In the genomic region with DNA sequence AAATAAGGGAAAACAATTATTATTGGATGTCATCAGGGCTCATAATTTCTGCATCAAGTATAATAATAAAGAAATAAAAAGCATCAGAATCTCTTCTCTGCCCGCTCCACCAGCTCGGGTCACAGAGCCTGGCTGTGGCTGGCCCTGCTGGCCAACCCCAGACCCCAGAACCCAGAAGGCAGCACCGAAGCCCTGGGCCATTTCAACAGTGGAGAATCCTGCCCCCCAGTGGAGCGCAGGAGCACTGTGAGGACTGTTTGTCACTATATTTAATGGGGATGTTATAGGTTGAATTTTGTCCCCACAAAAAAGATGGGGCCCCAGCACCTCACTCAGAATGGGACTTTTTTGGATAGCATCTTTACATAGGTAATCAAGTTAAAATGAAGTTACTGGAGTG, we compare ENCODE assay signal across 8 cellular contexts. TPM values are rescaled to one million over a fixed set of nuclear protein-coding genes. Genes with fewer than 3 reads are reported as not detected.
DNase-seq lines count a peak whose midpoint lies in the region; ATAC-seq, FAIRE-seq and TF ChIP-seq lines count a peak whose summit lies in the region.

No MANE protein-coding gene starts in this region.

- H3K36me3 Mint-ChIP-seq in activated naive CD4-positive, alpha-beta T cell treated with anti-CD3 and anti-CD28 coated beads, Interleukin-2, amount 10 ng/mL, durations not matched to agents 7 days and 5 days = peaks cover 20% of the 10 kb centered on the region

- no peak for ATAC-seq in stimulated activated naive CD8-positive, alpha-beta T cell treated with anti-CD3 and anti-CD28 coated beads, Interleukin-15, amount 100 ng/mL, for 72 hours

- H4K91ac ChIP-seq in neuronal stem cell (ENCODE audit: low read depth, low read length, poor library complexity) = no peak overlapping the region

- no peak overlapping the region for H3K18ac ChIP-seq in neuronal stem cell (ENCODE audit: low read length)

- POLR2A ChIA-PET in PC-9 (lab: Charles Lee; ENCODE audit: unreplicated experiment) = interaction anchor here (0.6 kb wide), 2 partner anchors 26 to 59 kb away, joined by 4 to 6 read pairs; no protein-coding TSS in a partner anchor

- no peak overlapping the region for H3K27ac ChIP-seq in PC-9
- H3K27ac ChIP-seq in neuronal stem cell (replicated peaks; ENCODE audit: low read length) = peak overlapping the region; percentile 92

- no peaks in the 10 kb centered on the region for H3K79me1 ChIP-seq in neuronal stem cell (ENCODE audit: low read depth, low read length)

- no peaks in the 10 kb centered on the region for H4K20me1 ChIP-seq in PC-9 (ENCODE audit: insufficient read depth)

- H3K14ac ChIP-seq in neuronal stem cell (ENCODE audit: low read length) = no peak overlapping the region

- no peaks in the 10 kb centered on the region for H3K9me3 Mint-ChIP-seq in activated naive CD4-positive, alpha-beta T cell treated with anti-CD3 and anti-CD28 coated beads, Interleukin-2, amount 10 ng/mL, durations not matched to agents 7 days and 5 days
- no peaks in the 10 kb centered on the region for H3K9me3 Mint-ChIP-seq in stimulated activated naive CD8-positive, alpha-beta T cell treated with anti-CD3 and anti-CD28 coated beads, Interleukin-15, amount 100 ng/mL, for 72 hours

- H3K27ac Mint-ChIP-seq in activated naive CD4-positive, alpha-beta T cell treated with anti-CD3 and anti-CD28 coated beads, Interleukin-2, amount 10 ng/mL, durations not matched to agents 7 days and 5 days = no peak overlapping the region
- no peak overlapping the region for H3K27ac Mint-ChIP-seq in stimulated activated naive CD8-positive, alpha-beta T cell treated with anti-CD3 and anti-CD28 coated beads, Interleukin-15, amount 100 ng/mL, for 72 hours

- no peaks in the 10 kb centered on the region for H3K9me2 ChIP-seq in PC-9 (ENCODE audit: insufficient read depth)

- no TSS peak for BruUV-seq in PC-9 (replicated peaks; lab: Mats Ljungman, UMichigan)

- WGBS in neuronal stem cell (ENCODE audit: extremely low coverage in 2 of 2, insufficient read length in 2 of 2, insufficient replicate concordance in 1 of 2), 2 donors = no CpG with 5 or more reads among the region's 4 CpGs

- H3K4ac ChIP-seq in neuronal stem cell (ENCODE audit: low read length) = no peak overlapping the region

- H3K36me3 ChIP-seq in PC-9 (ENCODE audit: low read depth) (peaks cover 9% of the 10 kb centered on the region; the same call in 1 of the 2 replicates), neuronal stem cell (replicated peaks in 1 of 2; ENCODE audit: control insufficient read depth in 2 of 2, insufficient read depth in 2 of 2, low read length in 2 of 2) (peaks cover 0 to 37% of the 10 kb centered on the region in 2 donors)

- H3K4me1 ChIP-seq in PC-9 (replicated peaks; ENCODE audit: insufficient read depth) = no peaks in the 10 kb centered on the region; the same call in 1 of the 2 replicates
- peaks cover 2 to 9% of the 10 kb centered on the region in 2 donors for H3K4me1 ChIP-seq in neuronal stem cell (ENCODE audit: control insufficient read depth in 2 of 2, insufficient read depth in 1 of 2, low read depth in 1 of 2, low read length in 2 of 2)

- H3K27me3 Mint-ChIP-seq in activated naive CD4-positive, alpha-beta T cell treated with anti-CD3 and anti-CD28 coated beads, Interleukin-2, amount 10 ng/mL, durations not matched to agents 7 days and 5 days = no peaks in the 10 kb centered on the region
- H3K27me3 Mint-ChIP-seq in stimulated activated naive CD8-positive, alpha-beta T cell treated with anti-CD3 and anti-CD28 coated beads, Interleukin-15, amount 100 ng/mL, for 72 hours = no peaks in the 10 kb centered on the region

- no peaks in the 10 kb centered on the region for H3K79me2 ChIP-seq in PC-9 (ENCODE audit: low read depth)

- peak; percentile 21 for TF ChIP-seq CTCF in GM10266 (IDR thresholded peaks at IDR 0.05; ENCODE audit: control insufficient read depth, insufficient read depth, low read depth, missing control alignments)
- TF ChIP-seq CTCF in PC-9 (conservative IDR thresholded peaks at IDR 0.05) = peak; percentile 53; the same call in 1 of the 2 replicates
- peak; percentile 59 for TF ChIP-seq CTCF in epithelial cell of proximal tubule (conservative IDR thresholded peaks at IDR 0.05; ENCODE audit: low read depth, low read length)

- H2AK5ac ChIP-seq in neuronal stem cell (ENCODE audit: low read depth, low read length) = no peak overlapping the region

- H3F3A ChIP-seq in PC-9 (ENCODE audit: insufficient read depth, low read depth) = peaks cover 11% of the 10 kb centered on the region; the same call in 1 of the 2 replicates

- H3K27me3 ChIP-seq in PC-9 (ENCODE audit: insufficient read depth, low read depth) = no peaks in the 10 kb centered on the region
- H3K27me3 ChIP-seq in neuronal stem cell (ENCODE audit: control insufficient read depth in 3 of 3, insufficient read depth in 3 of 3, low read depth in 1 of 3, low read length in 3 of 3) = no peaks in the 10 kb centered on the region

- intact Hi-C loops in PC-9 (cut with micrococcal nuclease; ENCODE audit: unreplicated experiment) = loop anchor here (1.0 to 2.0 kb wide), 2 partner anchors 11 to 22 kb away; no protein-coding TSS in a partner anchor

- H3K9me3 ChIP-seq in PC-9 (ENCODE audit: insufficient read depth, low read depth) (peaks cover 4% of the 10 kb centered on the region; the same call in 1 of the 2 replicates), neuronal stem cell (replicated peaks in 1 of 2; ENCODE audit: control insufficient read depth in 2 of 2, insufficient read depth in 1 of 2, low read depth in 1 of 2, low read length in 2 of 2) (peaks cover 2 to 10% of the 10 kb centered on the region in 2 donors)

- no peak overlapping the region for H2BK5ac ChIP-seq in neuronal stem cell (ENCODE audit: low read length)

- no peak overlapping the region for H2BK15ac ChIP-seq in neuronal stem cell (ENCODE audit: low read length)

- H2BK12ac ChIP-seq in neuronal stem cell (ENCODE audit: low read length) = no peak overlapping the region

- no peak for FAIRE-seq in frontal cortex (lab: Jason Lieb, UNC)

- H2BK120ac ChIP-seq in neuronal stem cell (ENCODE audit: low read depth, low read length) = no peak overlapping the region

- no peak overlapping the region for H3K4me2 ChIP-seq in PC-9
- H3K4me2 ChIP-seq in neuronal stem cell (ENCODE audit: insufficient read depth, low read length, poor library complexity, severe bottlenecking) = peak overlapping the region; percentile 44

- H3K4me3 ChIP-seq in PC-9 (no peak overlapping the region), epithelial cell of proximal tubule (ENCODE audit: low read depth, low read length) (no peak overlapping the region), neuronal stem cell (ENCODE audit: low read length in 2 of 2) (no peak overlapping the region)

- no peak overlapping the region for H4K8ac ChIP-seq in neuronal stem cell (ENCODE audit: low read depth, low read length)

- DNase-seq in GM10266 (ENCODE audit: extremely low spot score) (no peak), PC-9 (peak in 1 of 2 experiments; percentile 20), epithelial cell of proximal tubule (ENCODE audit: low read depth) (no peak), neuronal stem cell (ENCODE audit: low spot score) (no peak), frontal cortex (ENCODE audit: low spot score in 2 of 2) (no peak), pons (ENCODE audit: low spot score) (no peak)
- no peak for DNase-seq in activated naive CD4-positive, alpha-beta T cell treated with anti-CD3 and anti-CD28 coated beads, Interleukin-2, amount 10 ng/mL, durations not matched to agents 7 days and 5 days
- DNase-seq in stimulated activated naive CD8-positive, alpha-beta T cell treated with anti-CD3 and anti-CD28 coated beads, Interleukin-15, amount 100 ng/mL, for 72 hours = no peak

- no peak overlapping the region for H3K9ac ChIP-seq in neuronal stem cell (ENCODE audit: low read depth, low read length, poor library complexity)

- peaks cover 33% of the 10 kb centered on the region for H3K4me1 Mint-ChIP-seq in activated naive CD4-positive, alpha-beta T cell treated with anti-CD3 and anti-CD28 coated beads, Interleukin-2, amount 10 ng/mL, durations not matched to agents 7 days and 5 days
- H3K4me1 Mint-ChIP-seq in stimulated activated naive CD8-positive, alpha-beta T cell treated with anti-CD3 and anti-CD28 coated beads, Interleukin-15, amount 100 ng/mL, for 72 hours = peaks cover 42% of the 10 kb centered on the region

- no peak overlapping the region for H3K4me3 Mint-ChIP-seq in activated naive CD4-positive, alpha-beta T cell treated with anti-CD3 and anti-CD28 coated beads, Interleukin-2, amount 10 ng/mL, durations not matched to agents 7 days and 5 days
- H3K4me3 Mint-ChIP-seq in stimulated activated naive CD8-positive, alpha-beta T cell treated with anti-CD3 and anti-CD28 coated beads, Interleukin-15, amount 100 ng/mL, for 72 hours = no peak overlapping the region

- CTCF ChIA-PET in PC-9 (lab: Charles Lee) = interaction anchor here (0.5 to 1.6 kb wide), 2 partner anchors 11 to 20 kb away, joined by 4 read pairs; no protein-coding TSS in a partner anchor
- CTCF ChIA-PET in activated naive CD4-positive, alpha-beta T cell treated with anti-CD3 and anti-CD28 coated beads, Interleukin-2, amount 10 ng/mL, durations not matched to agents 7 days and 5 days (lab: Charles Lee) = interaction anchor here (1.5 to 4.7 kb wide), 4 partner anchors 13 to 63 kb away, joined by 5 to 26 read pairs (median 6); a partner anchor contains a TSS

- H3K23ac ChIP-seq in neuronal stem cell (ENCODE audit: low read depth, low read length, poor library complexity) = no peak overlapping the region

- H2AFZ ChIP-seq in PC-9 = no peak overlapping the region
- H2AFZ ChIP-seq in neuronal stem cell (ENCODE audit: low read length) = peak overlapping the region; percentile 54

RNA-seq across cellular contexts. Expression of a gene that starts 27.3 kb away (rescaled TPM):
- total RNA-seq in PC-9 (2021) (49.4 and 55.6 TPM in 2 replicates), epithelial cell of proximal tubule (9.7 and 12.2 TPM in 2 replicates), frontal cortex (32.6 TPM)
- 8.5 TPM for polyA plus RNA-seq in neuronal stem cell (2013, experiment 1 of 2)
- 8.2 TPM for polyA plus RNA-seq in neuronal stem cell (2013, experiment 2 of 2)

RNA-seq across cellular contexts. Expression of a gene that starts 33.5 kb away (rescaled TPM):
- total RNA-seq in PC-9 (2021) (not detected in 2 replicates), epithelial cell of proximal tubule (not detected in 2 replicates), frontal cortex (under 0.01 TPM)
- polyA plus RNA-seq in neuronal stem cell (2013, experiment 1 of 2) = 0.04 TPM
- polyA plus RNA-seq in neuronal stem cell (2013, experiment 2 of 2) = 0.04 TPM
